Comparison of ENCODE assay signal across 8 cellular contexts in the genomic region with DNA sequence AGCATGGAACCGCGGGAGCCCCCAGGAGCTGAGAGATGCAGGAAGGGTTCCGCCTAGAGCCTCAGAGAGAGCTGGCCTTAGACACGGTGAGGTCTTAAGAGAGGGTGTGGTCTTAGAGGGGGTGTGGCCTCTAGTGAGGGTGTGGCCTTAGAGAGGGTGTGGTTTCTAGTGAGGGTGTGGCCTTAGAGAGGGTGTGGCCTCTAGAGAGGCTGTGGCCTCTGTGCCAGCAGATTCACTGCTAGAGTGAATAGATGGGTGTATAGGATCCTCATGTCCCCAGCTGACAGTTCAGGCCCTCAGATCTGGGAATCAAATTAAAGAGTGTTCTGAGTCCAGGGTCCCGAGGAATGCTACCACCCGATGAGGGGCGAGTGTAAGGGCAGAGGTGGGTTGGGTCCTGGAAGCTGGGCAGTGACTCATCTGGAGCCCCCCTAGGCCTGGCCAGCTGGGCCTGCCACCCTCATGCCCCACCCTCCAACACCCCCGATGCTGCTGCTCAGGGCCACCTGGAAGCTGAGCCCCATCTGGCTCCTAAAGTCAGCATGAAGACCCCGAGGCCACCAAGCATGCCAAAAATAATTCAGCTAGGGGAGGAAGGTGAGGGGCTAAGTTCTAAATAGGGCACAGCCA. TPM values are rescaled to one million over a fixed set of nuclear protein-coding genes. Genes with fewer than 3 reads are reported as not detected.
A peak's percentile ranks its signal among the peaks of the same experiment; 100 is the strongest.
DNase-seq lines count a peak whose midpoint lies in the region; ATAC-seq lines count a peak whose summit lies in the region.

No MANE protein-coding gene starts in this region.

- peak; percentile 11 for DNase-seq in ACHN
- peak; percentile 36 for DNase-seq in RPMI7951 (ENCODE audit: low read depth)
- peak; percentile 47 for DNase-seq in dermis blood vessel endothelial cell
- DNase-seq in stimulated activated CD8-positive, alpha-beta memory T cell treated with anti-CD3 and anti-CD28 coated beads, Interleukin-15, amount 100 ng/mL, for 48 hours (ENCODE audit: low read depth in 2 of 2) = peak; percentile 14 to 28

- in situ Hi-C loops in ACHN (cut with HindIII; ENCODE audit: low pct_ligation_motif_present, low pct_unique_long_range_greater_than_20kb, low sequenced_read_pairs) = no loop called here

- ATAC-seq in GM18867 (IDR thresholded peaks at IDR 0.05; ENCODE audit: unreplicated experiment) (peak; percentile 55), HG02981 (IDR thresholded peaks at IDR 0.05; ENCODE audit: unreplicated experiment) (no peak), HG03280 (IDR thresholded peaks at IDR 0.05; ENCODE audit: unreplicated experiment) (no peak), GM21576 (IDR thresholded peaks at IDR 0.05; ENCODE audit: unreplicated experiment) (no peak)

RNA-seq across cellular contexts. Expression of gene IGF2, which starts 49.5 kb away (rescaled TPM):
- total RNA-seq in RPMI7951 (2014; rRNA removed; shearing (Covaris generic)) = not detected in 2 replicates
- 3.5 and 11.2 TPM in 2 replicates for total RNA-seq in dermis blood vessel endothelial cell
